Comparison of ENCODE assay signal across 31 cellular contexts in the genomic region with DNA sequence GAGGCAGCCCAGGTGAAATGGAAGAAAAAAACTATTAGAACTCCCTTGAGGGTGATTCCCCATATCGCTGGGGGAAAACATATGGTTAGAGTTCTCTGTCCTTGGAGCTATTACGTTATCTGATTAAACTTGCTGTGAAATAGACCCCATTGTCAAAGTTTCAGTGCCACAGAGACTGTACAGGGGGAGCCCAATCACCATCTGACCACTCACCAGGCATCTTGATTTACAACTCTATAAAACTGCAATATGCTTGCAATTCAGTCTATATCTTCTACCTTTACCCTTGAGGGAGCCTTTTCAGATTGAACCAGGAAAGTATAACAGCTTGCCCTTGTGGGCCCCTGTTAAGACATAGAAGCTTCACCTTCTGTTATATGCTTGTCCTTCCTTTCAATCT.
"Had no signal": no experiment of that assay in that cellular context is flagged by ENCODE, and none has a peak within 500 bp of the region (broad histone marks: within the 10 kb centered on the region; RNA-seq: fewer than 3 reads in every experiment).

No MANE protein-coding gene starts in this region.

- H3K36me3 ChIP-seq: adrenal gland, breast epithelium, SJCRH30, WERI-Rb-1 had no signal

- ATAC-seq: activated CD8-positive, alpha-beta T cell treated with anti-CD3 and anti-CD28 coated beads, Interleukin-2, amount 10 ng/mL, durations not matched to agents 7 days and 5 days; activated naive CD4-positive, alpha-beta T cell treated with anti-CD3 and anti-CD28 coated beads, Interleukin-2, amount 50 U/mL, for 72 hours; activated T-cell treated with anti-CD3 and anti-CD28 coated beads, Interleukin-2, amount 50 U/mL, for 4 hours; body of pancreas; Panc1 had no signal

- DNase-seq: activated CD4-positive, alpha-beta T cell treated with anti-CD3 and anti-CD28 coated beads for 1 hour; activated CD4-positive, alpha-beta T cell treated with anti-CD3 and anti-CD28 coated beads for 48 hours; activated CD4-positive, alpha-beta T cell treated with anti-CD3 and anti-CD28 coated beads, Interleukin-2, amount 50 U/mL, for 4 hours; activated CD4-positive, CD25-positive, alpha-beta regulatory T cell; activated CD8-positive, alpha-beta T cell treated with anti-CD3 and anti-CD28 coated beads, Interleukin-2, amount 10 ng/mL, durations not matched to agents 7 days and 5 days; activated gamma-delta T cell treated with Interleukin-2 at 50 U/mL for 16 hours; activated naive CD4-positive, alpha-beta T cell treated with anti-CD3 and anti-CD28 coated beads for 36 hours; activated T-cell treated with anti-CD3 and anti-CD28 coated beads, Interleukin-2, amount 50 U/mL, for 4 hours; adrenal gland; body of pancreas; Kasumi-1; KG1; MM.1S; MV-4-11; NCI-H1092; NCI-H1436 treated with DMSO at 0.1 percent for 48 hours; NCI-H1694 treated with DMSO at 0.1 percent for 48 hours; NCI-H2029; NCI-H2227 treated with DMSO at 0.1 percent for 48 hours; NCI-H446; NCI-H526; NCI-H774; SHP77; SJCRH30; T1000; WERI-Rb-1 had no signal

- H3K9me3 ChIP-seq: adrenal gland, body of pancreas, breast epithelium, SJCRH30 had no signal

- H3K4me3 ChIP-seq: adrenal gland, body of pancreas, breast epithelium, SJCRH30, SK-N-MC had no signal

- H3K27ac Mint-ChIP-seq: activated CD8-positive, alpha-beta T cell treated with anti-CD3 and anti-CD28 coated beads, Interleukin-2, amount 10 ng/mL, durations not matched to agents 7 days and 5 days; activated naive CD4-positive, alpha-beta T cell treated with anti-CD3 and anti-CD28 coated beads for 36 hours; activated naive CD4-positive, alpha-beta T cell treated with anti-CD3 and anti-CD28 coated beads, Interleukin-2, amount 50 U/mL, for 72 hours; activated T-helper 1 cell treated with anti-CD3 and anti-CD28 coated beads, Interleukin-12 subunit alpha, Interleukin-12 subunit beta, Interleukin-2, Interleukin-4 antibody, amounts not matched to agents 30 ng/mL and 10 ng/mL and 1 ng/mL, durations not matched to agents 14 hours and 24 hours and 36 hours had no signal

- H3K4me1 ChIP-seq: adrenal gland, breast epithelium, SJCRH30 had no signal

- H3K9me3 Mint-ChIP-seq: activated naive CD4-positive, alpha-beta T cell treated with anti-CD3 and anti-CD28 coated beads for 36 hours; activated naive CD4-positive, alpha-beta T cell treated with anti-CD3 and anti-CD28 coated beads, Interleukin-2, amount 50 U/mL, for 72 hours; activated T-cell treated with anti-CD3 and anti-CD28 coated beads, Interleukin-2, amount 50 U/mL, for 4 hours; activated T-helper 1 cell treated with anti-CD3 and anti-CD28 coated beads, Interleukin-12 subunit alpha, Interleukin-12 subunit beta, Interleukin-2, Interleukin-4 antibody, amounts not matched to agents 30 ng/mL and 10 ng/mL and 1 ng/mL, durations not matched to agents 14 hours and 24 hours and 36 hours had no signal

- H3K4me3 Mint-ChIP-seq: activated CD8-positive, alpha-beta T cell treated with anti-CD3 and anti-CD28 coated beads, Interleukin-2, amount 10 ng/mL, durations not matched to agents 7 days and 5 days; activated naive CD4-positive, alpha-beta T cell treated with anti-CD3 and anti-CD28 coated beads for 36 hours; activated T-cell treated with anti-CD3 and anti-CD28 coated beads, Interleukin-2, amount 50 U/mL, for 4 hours; activated T-helper 1 cell treated with anti-CD3 and anti-CD28 coated beads, Interleukin-12 subunit alpha, Interleukin-12 subunit beta, Interleukin-2, Interleukin-4 antibody, amounts not matched to agents 30 ng/mL and 10 ng/mL and 1 ng/mL, durations not matched to agents 14 hours and 24 hours and 36 hours had no signal

- H3K36me3 Mint-ChIP-seq: activated naive CD4-positive, alpha-beta T cell treated with anti-CD3 and anti-CD28 coated beads, Interleukin-2, amount 50 U/mL, for 72 hours had no signal

- H3K27ac ChIP-seq: adrenal gland, body of pancreas, breast epithelium, SJCRH30, SK-N-MC, WERI-Rb-1 had no signal
